In the genomic region with DNA sequence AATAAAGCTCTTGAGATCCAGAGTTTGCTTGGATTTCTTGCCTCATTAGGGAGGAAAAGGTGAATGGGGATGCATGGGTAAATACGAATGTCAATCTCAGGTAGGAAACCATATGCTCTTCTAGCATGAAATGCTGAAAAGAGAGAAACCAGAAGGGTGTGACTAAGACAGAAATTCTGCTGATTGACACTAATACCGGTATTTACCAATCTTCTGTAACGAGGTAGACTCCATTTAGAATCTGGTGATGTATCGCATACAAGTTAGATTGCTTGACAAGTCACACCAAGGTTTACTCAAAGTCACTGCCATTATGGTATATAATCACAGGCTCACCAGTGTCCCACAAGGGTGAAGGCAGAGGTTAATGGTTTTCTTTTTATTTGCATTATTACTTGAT, we compare ENCODE assay signal across 17 cellular contexts.
"Had no signal": no experiment of that assay in that cellular context is flagged by ENCODE, and none has a peak within 500 bp of the region (broad histone marks: within the 10 kb centered on the region; RNA-seq: fewer than 3 reads in every experiment).

No MANE protein-coding gene starts in this region.

- H3K27ac ChIP-seq: SJSA1, SK-N-MC had no signal

- H3K36me3 ChIP-seq: SJSA1 had no signal

- H3K27me3 ChIP-seq: SJSA1 had no signal

- H3K9me3 ChIP-seq: SJSA1 had no signal

- H3K4me1 ChIP-seq: SJSA1 had no signal

- H3K4me3 ChIP-seq: SJSA1, SK-N-MC had no signal

- DNase-seq: KBM-7, MV-4-11, NCI-H1048, NCI-H1105, NCI-H1436 treated with DMSO at 0.1 percent for 48 hours, NCI-H187, NCI-H2029 treated with DMSO at 0.1 percent for 48 hours, NCI-H226, NCI-H446, NCI-H510A, NCI-H524 treated with DMSO at 0.1 percent for 48 hours, NCI-H774, Right ventricle myocardium superior, RPMI8226, SIG-M5 had no signal
